ENCODE assay signal across 9 cellular contexts in the genomic region with DNA sequence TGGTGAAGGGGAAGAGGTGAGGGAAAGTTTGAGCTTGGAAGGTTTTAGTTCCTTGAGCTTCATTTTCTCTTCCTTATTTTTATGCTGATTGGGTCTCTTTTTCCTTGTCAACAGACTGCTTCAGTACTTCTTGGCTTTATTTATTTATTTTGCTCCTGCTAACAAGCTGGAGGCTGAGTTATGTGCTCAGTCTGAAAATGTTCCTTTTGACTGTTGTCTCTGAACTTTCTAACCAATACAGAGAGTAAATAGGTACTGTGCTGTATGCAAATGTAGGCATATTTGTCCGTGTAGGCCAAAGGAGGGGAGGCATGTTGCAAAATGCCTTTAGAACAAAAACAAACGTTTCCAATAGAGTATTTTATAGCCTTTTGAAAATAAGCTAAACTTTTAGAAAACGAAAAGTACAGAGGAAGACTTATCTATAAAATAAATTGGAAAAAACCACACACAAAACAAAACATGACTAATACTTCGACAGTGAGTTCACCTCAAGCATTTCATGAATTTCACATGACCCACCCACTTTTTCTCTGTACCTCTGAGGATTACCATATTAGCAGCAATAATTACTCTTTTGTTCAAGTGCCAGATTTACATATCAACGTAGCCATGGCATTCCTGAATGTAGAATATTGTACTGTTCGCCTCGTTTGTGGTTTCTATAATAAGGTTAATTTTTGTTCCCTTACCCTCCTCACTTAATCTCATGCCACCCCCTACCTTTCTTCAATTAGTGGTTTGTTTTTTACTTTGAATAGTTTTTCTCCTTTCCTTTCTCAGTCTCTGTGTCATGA. TPM values are rescaled to one million over a fixed set of nuclear protein-coding genes. Genes with fewer than 3 reads are reported as not detected.
DNase-seq lines count a peak whose midpoint lies in the region; ATAC-seq, FAIRE-seq and TF ChIP-seq lines count a peak whose summit lies in the region.
"Had no signal": no experiment of that assay in that cellular context is flagged by ENCODE, and none has a peak within 500 bp of the region (broad histone marks: within the 10 kb centered on the region; RNA-seq: fewer than 3 reads in every experiment).

No MANE protein-coding gene starts in this region.

- dilution Hi-C loops in endothelial cell of umbilical vein (cut with MboI; ENCODE audit: extremely low pct_ligation_motif_present, low sequenced_read_pairs): no loop called here

- H3K79me2 ChIP-seq in endothelial cell of umbilical vein (ENCODE audit: control insufficient read depth, insufficient read depth, low read length): no peaks in the 10 kb centered on the region

- no peaks in the 10 kb centered on the region for H3K36me3 Mint-ChIP-seq in stimulated activated naive CD8-positive, alpha-beta T cell treated with anti-CD3 and anti-CD28 coated beads, Interleukin-15, Interleukin-2, amounts not matched to agents 100 ng/mL and 50 ng/mL, for 24 hours (ENCODE audit: low read depth)

- FAIRE-seq in endothelial cell of umbilical vein (lab: Jason Lieb, UNC): no peak

- in situ Hi-C loops in transverse colon (cut with MboI; ENCODE audit: low pct_ligation_motif_present in 1 of 4, low pct_unique_long_range_greater_than_20kb in 1 of 4, low sequenced_read_pairs in 3 of 4): no loop called here

- H3K4me3 ChIP-seq in endothelial cell of umbilical vein (replicated peaks in 1 of 3; ENCODE audit: insufficient read depth in 1 of 3, low read depth in 1 of 3, low read length in 3 of 3) (no peak overlapping the region), transverse colon (no peak overlapping the region)
- H3K4me3 ChIP-seq: thoracic aorta had no signal

- no peak overlapping the region for H3K9ac ChIP-seq in endothelial cell of umbilical vein (replicated peaks; ENCODE audit: extremely low read depth, insufficient read depth, low read length)

- BruUV-seq in endothelial cell of umbilical vein (replicated peaks; lab: Mats Ljungman, UMichigan): no TSS peak

- peak overlapping the region; percentile 21 for H2AFZ ChIP-seq in endothelial cell of umbilical vein (ENCODE audit: low read depth, low read length)

- H3K9me1 ChIP-seq in endothelial cell of umbilical vein (replicated peaks; ENCODE audit: control insufficient read depth, extremely low read depth, insufficient read depth, low read length): no peaks in the 10 kb centered on the region

- H3K4me1 Mint-ChIP-seq in stimulated activated naive CD8-positive, alpha-beta T cell treated with anti-CD3 and anti-CD28 coated beads, Interleukin-15, Interleukin-2, amounts not matched to agents 100 ng/mL and 50 ng/mL, for 24 hours (ENCODE audit: low read depth): peaks cover 25% of the 10 kb centered on the region

- H3K27ac ChIP-seq in endothelial cell of umbilical vein (ENCODE audit: insufficient read depth, low read depth, low read length) (no peak overlapping the region), transverse colon (peak overlapping the region in 1 of 4 donors; percentile 40)
- H3K27ac ChIP-seq: thoracic aorta had no signal

- CTCF ChIA-PET in endothelial cell of umbilical vein (lab: Charles Lee): interaction anchor here (1.0 to 1.1 kb wide), 2 partner anchors 15 to 17 kb away, joined by 4 to 5 read pairs; no protein-coding TSS in a partner anchor

- WGBS in transverse colon (ENCODE audit: low coverage in 1 of 2), 2 donors: 49 to 62% methylated on average over 5 to 7 of the region's 7 CpGs

- peak overlapping the region; percentile 4 for H3K4me3 Mint-ChIP-seq in stimulated activated naive CD8-positive, alpha-beta T cell treated with anti-CD3 and anti-CD28 coated beads, Interleukin-15, Interleukin-2, amounts not matched to agents 100 ng/mL and 50 ng/mL, for 24 hours

- H3K27me3 Mint-ChIP-seq in stimulated activated naive CD8-positive, alpha-beta T cell treated with anti-CD3 and anti-CD28 coated beads, Interleukin-15, Interleukin-2, amounts not matched to agents 100 ng/mL and 50 ng/mL, for 24 hours: no peaks in the 10 kb centered on the region

- TF ChIP-seq CTCF in endothelial cell of umbilical vein (IDR thresholded peaks at IDR 0.05; ENCODE audit: extremely low read depth in 1 of 2, insufficient read depth in 1 of 2, low read depth in 1 of 2, low read length in 2 of 2) (no peak), transverse colon (IDR thresholded peaks at IDR 0.05) (no peak)

- POLR2A ChIA-PET in endothelial cell of umbilical vein (lab: Charles Lee): no interaction called here

- H3K27ac Mint-ChIP-seq in stimulated activated naive CD8-positive, alpha-beta T cell treated with anti-CD3 and anti-CD28 coated beads, Interleukin-15, Interleukin-2, amounts not matched to agents 100 ng/mL and 50 ng/mL, for 24 hours: peak overlapping the region; percentile 61

- H3K9me3 ChIP-seq in endothelial cell of umbilical vein (replicated peaks; ENCODE audit: control insufficient read depth, insufficient read depth, low read length) (no peaks in the 10 kb centered on the region), transverse colon (no peaks in the 10 kb centered on the region)
- H3K9me3 ChIP-seq: thoracic aorta had no signal

- H3K27me3 ChIP-seq in endothelial cell of umbilical vein (ENCODE audit: control insufficient read depth in 2 of 2, insufficient read depth in 2 of 2, low read length in 2 of 2) (no peaks in the 10 kb centered on the region), transverse colon (no peaks in the 10 kb centered on the region)

- intact Hi-C loops in endothelial cell of umbilical vein (cut with micrococcal nuclease) (no loop called here), transverse colon (cut with DNase I; ENCODE audit: low total_unique reads) (no loop called here)

- no peak for TF ChIP-seq EP300 in transverse colon (IDR thresholded peaks at IDR 0.05; ENCODE audit: low read depth)

- DNase-seq in stimulated activated naive CD8-positive, alpha-beta T cell treated with anti-CD3 and anti-CD28 coated beads, Interleukin-15, Interleukin-2, amounts not matched to agents 100 U/mL and 50 U/mL, for 24 hours: no peak
- peak; percentile 83 for DNase-seq in M059J (ENCODE audit: low read depth)
- no peak for DNase-seq in endothelial cell of umbilical vein (ENCODE audit: low read depth, low spot score)
- DNase-seq in NCI-H82 treated with DMSO at 0.1 percent for 48 hours (lab: John Stamatoyannopoulos, UW; ENCODE audit: unreplicated experiment): no peak
- DNase-seq in NCI-H1930 (lab: John Stamatoyannopoulos, UW): no peak
- DNase-seq in transverse colon: no peak

- H3K9me3 Mint-ChIP-seq in stimulated activated naive CD8-positive, alpha-beta T cell treated with anti-CD3 and anti-CD28 coated beads, Interleukin-15, Interleukin-2, amounts not matched to agents 100 ng/mL and 50 ng/mL, for 24 hours: no peaks in the 10 kb centered on the region

- H3K4me1 ChIP-seq in endothelial cell of umbilical vein (ENCODE audit: control insufficient read depth, extremely low read depth, insufficient read depth, low read length) (no peaks in the 10 kb centered on the region), transverse colon (peaks cover 0 to 9% (median 2%) of the 10 kb centered on the region in 4 donors)

- H3K4me2 ChIP-seq in endothelial cell of umbilical vein (ENCODE audit: insufficient read depth, low read length): no peak overlapping the region

- no peaks in the 10 kb centered on the region for H4K20me1 ChIP-seq in endothelial cell of umbilical vein (replicated peaks; ENCODE audit: control insufficient read depth, extremely low read depth, insufficient read depth, low read length)

- H3K36me3 ChIP-seq in endothelial cell of umbilical vein (ENCODE audit: control insufficient read depth in 2 of 2, extremely low read depth in 1 of 2, insufficient read depth in 2 of 2, low read length in 2 of 2): no peaks in the 10 kb centered on the region
- H3K36me3 ChIP-seq in transverse colon: no peaks in the 10 kb centered on the region
- H3K36me3 ChIP-seq: thoracic aorta had no signal

- TF ChIP-seq POLR2A in endothelial cell of umbilical vein (IDR thresholded peaks at IDR 0.05; ENCODE audit: low read depth, low read length) (no peak), transverse colon (IDR thresholded peaks at IDR 0.05) (no peak)

- no peak for ATAC-seq in stimulated activated naive CD8-positive, alpha-beta T cell treated with anti-CD3 and anti-CD28 coated beads, Interleukin-15, Interleukin-2, amounts not matched to agents 100 U/mL and 50 U/mL, for 24 hours
- no peak for ATAC-seq in HG03520 (IDR thresholded peaks at IDR 0.05; ENCODE audit: unreplicated experiment)

TF ChIP-seq in endothelial cell of umbilical vein, 7 proteins besides CTCF, POLR2A, EP300 and RAD21:
- TF ChIP-seq JUN (IDR thresholded peaks at IDR 0.05; ENCODE audit: borderline replicate concordance, insufficient read depth, insufficient read length, low read depth) (no peak), EZH2 (IDR thresholded peaks at IDR 0.05; ENCODE audit: borderline replicate concordance, low read depth, low read length, severe bottlenecking) (no peak), MYC (IDR thresholded peaks at IDR 0.05; ENCODE audit: low read depth, low read length) (no peak)
- TF ChIP-seq, protein P1, sequence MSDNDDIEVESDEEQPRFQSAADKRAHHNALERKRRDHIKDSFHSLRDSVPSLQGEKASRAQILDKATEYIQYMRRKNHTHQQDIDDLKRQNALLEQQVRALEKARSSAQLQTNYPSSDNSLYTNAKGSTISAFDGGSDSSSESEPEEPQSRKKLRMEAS (IDR thresholded peaks at IDR 0.05; ENCODE audit: insufficient read depth, insufficient read length): no peak

RNA-seq across cellular contexts. Expression of a gene that starts 4.7 kb away (rescaled TPM):
- 22.9 and 37.3 TPM in 2 replicates for total RNA-seq in M059J (2014; rRNA removed; shearing (Covaris generic))
- total RNA-seq in endothelial cell of umbilical vein (14.5 and 19.4 TPM in 2 replicates), transverse colon (10 to 100 TPM; 11.2 to 42.7 (median 26.4) TPM)
- polyA plus RNA-seq in endothelial cell of umbilical vein: 8.3 and 10.5 TPM in 2 replicates
- polyA plus RNA-seq in endothelial cell of umbilical vein (2011; cell fraction: cytosol; rRNA removed): 11.0 and 11.2 TPM in 2 replicates
- polyA plus RNA-seq in endothelial cell of umbilical vein (2011; cell fraction: nucleus; rRNA removed): 4.3 and 5.8 TPM in 2 replicates
- polyA plus RNA-seq in endothelial cell of umbilical vein (2012): 15.8 and 19.0 TPM in 2 replicates
- 14.0 and 17.8 TPM in 2 replicates for polyA minus RNA-seq in endothelial cell of umbilical vein
- 9.6 TPM for polyA minus RNA-seq in endothelial cell of umbilical vein (2011; cell fraction: cytosol; rRNA and poly(A)+ RNA removed)
- 5.6 and 5.9 TPM in 2 replicates for polyA minus RNA-seq in endothelial cell of umbilical vein (2011; cell fraction: nucleus; rRNA and poly(A)+ RNA removed)

RNA-seq across cellular contexts. Expression of a gene that starts 44.3 kb away (rescaled TPM):
- total RNA-seq in M059J (2014; rRNA removed; shearing (Covaris generic)): 11.1 and 13.3 TPM in 2 replicates
- total RNA-seq in endothelial cell of umbilical vein (12.7 and 19.5 TPM in 2 replicates), transverse colon (10 to 100 TPM; 16.1 to 47.0 (median 40.0) TPM)
- 7.0 and 7.4 TPM in 2 replicates for polyA plus RNA-seq in endothelial cell of umbilical vein
- polyA plus RNA-seq in endothelial cell of umbilical vein (2011; cell fraction: cytosol; rRNA removed): 7.0 and 8.0 TPM in 2 replicates
- polyA plus RNA-seq in endothelial cell of umbilical vein (2011; cell fraction: nucleus; rRNA removed): 6.7 TPM in 2 replicates
- 9.5 and 10.6 TPM in 2 replicates for polyA plus RNA-seq in endothelial cell of umbilical vein (2012)
- polyA minus RNA-seq in endothelial cell of umbilical vein: 22.5 and 29.6 TPM in 2 replicates
- 10.1 TPM for polyA minus RNA-seq in endothelial cell of umbilical vein (2011; cell fraction: cytosol; rRNA and poly(A)+ RNA removed)
- polyA minus RNA-seq in endothelial cell of umbilical vein (2011; cell fraction: nucleus; rRNA and poly(A)+ RNA removed): 7.2 and 15.1 TPM in 2 replicates
